22 cellular contexts compared by ENCODE assay signal in genomic region chr2:158381205-158381604, GRCh38.
"Had no signal": no experiment of that assay in that cellular context is flagged by ENCODE, and none has a peak within 500 bp of the region (broad histone marks: within the 10 kb centered on the region; RNA-seq: fewer than 3 reads in every experiment).

No MANE protein-coding gene starts in this region.

- H3K9me3 ChIP-seq: gastrocnemius medialis, ovary, prostate gland, thyroid gland had no signal

- H3K36me3 Mint-ChIP-seq: activated naive CD8-positive, alpha-beta T cell treated with anti-CD3 and anti-CD28 coated beads, Interleukin-2, amount 10 ng/mL, durations not matched to agents 7 days and 5 days; natural killer cell had no signal

- H3K4me3 Mint-ChIP-seq: activated CD4-positive, alpha-beta memory T cell treated with anti-CD3 and anti-CD28 coated beads, Interleukin-2, amount 10 ng/mL, durations not matched to agents 7 days and 5 days; activated CD4-positive, alpha-beta T cell treated with anti-CD3 and anti-CD28 coated beads, Interleukin-2, amount 10 ng/mL, durations not matched to agents 24 days and 14 days; activated naive CD4-positive, alpha-beta T cell treated with anti-CD3 and anti-CD28 coated beads for 36 hours; activated naive CD8-positive, alpha-beta T cell treated with anti-CD3 and anti-CD28 coated beads, Interleukin-2, amount 10 ng/mL, durations not matched to agents 7 days and 5 days; activated T-cell treated with anti-CD3 and anti-CD28 coated beads, Interleukin-2, amount 50 U/mL, for 72 hours; natural killer cell; stimulated activated naive CD8-positive, alpha-beta T cell treated with anti-CD3 and anti-CD28 coated beads, Interleukin-15, Interleukin-2, amounts not matched to agents 100 ng/mL and 50 ng/mL, for 24 hours had no signal

- H3K4me1 Mint-ChIP-seq: activated CD4-positive, alpha-beta memory T cell treated with anti-CD3 and anti-CD28 coated beads, Interleukin-2, amount 10 ng/mL, durations not matched to agents 7 days and 5 days; activated CD4-positive, alpha-beta T cell treated with anti-CD3 and anti-CD28 coated beads, Interleukin-2, amount 10 ng/mL, durations not matched to agents 24 days and 14 days; activated naive CD8-positive, alpha-beta T cell treated with anti-CD3 and anti-CD28 coated beads, Interleukin-2, amount 10 ng/mL, durations not matched to agents 7 days and 5 days; natural killer cell had no signal

- H3K4me3 ChIP-seq: gastrocnemius medialis, ovary, prostate gland, thyroid gland had no signal

- H3K36me3 ChIP-seq: gastrocnemius medialis, ovary, prostate gland, thyroid gland had no signal

- H3K27me3 ChIP-seq: gastrocnemius medialis, ovary, thyroid gland had no signal

- H3K27ac Mint-ChIP-seq: activated CD4-positive, alpha-beta memory T cell treated with anti-CD3 and anti-CD28 coated beads, Interleukin-2, amount 10 ng/mL, durations not matched to agents 7 days and 5 days; activated CD4-positive, alpha-beta T cell treated with anti-CD3 and anti-CD28 coated beads, Interleukin-2, amount 10 ng/mL, durations not matched to agents 24 days and 14 days; activated naive CD4-positive, alpha-beta T cell treated with anti-CD3 and anti-CD28 coated beads for 36 hours; activated naive CD8-positive, alpha-beta T cell treated with anti-CD3 and anti-CD28 coated beads, Interleukin-2, amount 10 ng/mL, durations not matched to agents 7 days and 5 days; activated T-cell treated with anti-CD3 and anti-CD28 coated beads, Interleukin-2, amount 50 U/mL, for 72 hours; natural killer cell; stimulated activated naive CD8-positive, alpha-beta T cell treated with anti-CD3 and anti-CD28 coated beads, Interleukin-15, Interleukin-2, amounts not matched to agents 100 ng/mL and 50 ng/mL, for 24 hours had no signal

- H3K9me3 Mint-ChIP-seq: activated CD4-positive, alpha-beta memory T cell treated with anti-CD3 and anti-CD28 coated beads, Interleukin-2, amount 10 ng/mL, durations not matched to agents 7 days and 5 days; activated CD4-positive, alpha-beta T cell treated with anti-CD3 and anti-CD28 coated beads, Interleukin-2, amount 10 ng/mL, durations not matched to agents 24 days and 14 days; activated naive CD4-positive, alpha-beta T cell treated with anti-CD3 and anti-CD28 coated beads for 36 hours; activated naive CD8-positive, alpha-beta T cell treated with anti-CD3 and anti-CD28 coated beads, Interleukin-2, amount 10 ng/mL, durations not matched to agents 7 days and 5 days; activated T-cell treated with anti-CD3 and anti-CD28 coated beads, Interleukin-2, amount 50 U/mL, for 72 hours had no signal

- DNase-seq: activated CD4-positive, alpha-beta memory T cell treated with anti-CD3 and anti-CD28 coated beads, Interleukin-2, amount 10 ng/mL, durations not matched to agents 7 days and 5 days; activated CD4-positive, alpha-beta T cell treated with anti-CD3 and anti-CD28 coated beads, Interleukin-2, amount 10 ng/mL, durations not matched to agents 24 days and 14 days; activated effector memory CD4-positive, alpha-beta T cell treated with Interleukin-2 at 50 U/mL for 16 hours; activated naive CD4-positive, alpha-beta T cell treated with anti-CD3 and anti-CD28 coated beads for 36 hours; activated naive CD8-positive, alpha-beta T cell treated with anti-CD3 and anti-CD28 coated beads, Interleukin-2, amount 10 ng/mL, durations not matched to agents 7 days and 5 days; activated T-cell treated with anti-CD3 and anti-CD28 coated beads, Interleukin-2, amount 50 U/mL, for 72 hours; amniotic stem cell; gastrocnemius medialis; head of caudate nucleus; left ventricle myocardium superior; mammary epithelial cell; midbrain; natural killer cell; ovary; stimulated activated CD4-positive, alpha-beta T cell treated with anti-CD3 and anti-CD28 coated beads, Interleukin-12 subunit alpha, Interleukin-12 subunit beta, amount 100 ng/mL, for 4 hours; stimulated activated CD4-positive, alpha-beta T cell treated with anti-CD3 and anti-CD28 coated beads, Interleukin-4, amount 100 ng/mL, for 4 hours; substantia nigra; thyroid gland had no signal

- H3K27ac ChIP-seq: gastrocnemius medialis, ovary, prostate gland, thyroid gland had no signal

- H3K4me1 ChIP-seq: gastrocnemius medialis, prostate gland, thyroid gland had no signal

- ATAC-seq: activated CD4-positive, CD25-positive, alpha-beta regulatory T cell treated with anti-CD3 and anti-CD28 coated beads, Interleukin-2, amount 50 U/mL, for 24 hours; activated T-cell treated with anti-CD3 and anti-CD28 coated beads, Interleukin-2, amount 50 U/mL, for 72 hours; esophagus mucosa; gastrocnemius medialis; left ventricle myocardium superior; natural killer cell had no signal
